ENCODE assay signal across 7 cellular contexts in genomic region chr7:23680417-23681405, GRCh38. TPM values are rescaled to one million over a fixed set of nuclear protein-coding genes. Genes with fewer than 3 reads are reported as not detected.
DNase-seq lines count a peak whose midpoint lies in the region; ATAC-seq and TF ChIP-seq lines count a peak whose summit lies in the region.

No MANE protein-coding gene starts in this region.

- ATAC-seq in GM18511 (IDR thresholded peaks at IDR 0.05; ENCODE audit: unreplicated experiment) (peak; percentile 54), HG02973 (IDR thresholded peaks at IDR 0.05; ENCODE audit: unreplicated experiment) (peak; percentile 34)

- peaks cover 6% of the 10 kb centered on the region for H3K4me1 Mint-ChIP-seq in activated T-helper 2 cell treated with anti-CD3 and anti-CD28 coated beads, Interferon-gamma antibody, Interleukin-2, Interleukin-4, amounts not matched to agents 10 μg/mL and 5 μg/mL and 100 μg/mL, durations not matched to agents 14 hours and 24 hours and 36 hours (ENCODE audit: low read depth)
- H3K4me1 Mint-ChIP-seq in nephron: no peaks in the 10 kb centered on the region

- TF ChIP-seq CTCF in foreskin fibroblast (IDR thresholded peaks at IDR 0.05; ENCODE audit: low read depth, low read length) (no peak), nephron (IDR thresholded peaks at IDR 0.05; ENCODE audit: unreplicated experiment in 3 of 3) (no peak)

- peak; percentile 89 for DNase-seq in NCI-H510A (lab: John Stamatoyannopoulos, UW)
- DNase-seq in activated T-helper 2 cell treated with anti-CD3 and anti-CD28 coated beads, Interferon-gamma antibody, Interleukin-2, Interleukin-4, amounts not matched to agents 10 μg/mL and 5 μg/mL and 100 μg/mL, durations not matched to agents 14 hours and 24 hours and 36 hours (ENCODE audit: low spot score): peak; percentile 13
- DNase-seq in foreskin fibroblast: peak; percentile 38 to 70
- peak; percentile 75 for DNase-seq in superior temporal gyrus (ENCODE audit: extremely low spot score)

- peaks cover 14% of the 10 kb centered on the region for H3K27me3 Mint-ChIP-seq in activated T-helper 2 cell treated with anti-CD3 and anti-CD28 coated beads, Interferon-gamma antibody, Interleukin-2, Interleukin-4, amounts not matched to agents 10 μg/mL and 5 μg/mL and 100 μg/mL, durations not matched to agents 14 hours and 24 hours and 36 hours (ENCODE audit: low read depth)
- peaks cover 5% of the 10 kb centered on the region for H3K27me3 Mint-ChIP-seq in nephron (ENCODE audit: low read depth)

- no peaks in the 10 kb centered on the region for H3K36me3 Mint-ChIP-seq in activated T-helper 2 cell treated with anti-CD3 and anti-CD28 coated beads, Interferon-gamma antibody, Interleukin-2, Interleukin-4, amounts not matched to agents 10 μg/mL and 5 μg/mL and 100 μg/mL, durations not matched to agents 14 hours and 24 hours and 36 hours (ENCODE audit: low read depth)
- H3K36me3 Mint-ChIP-seq in nephron (ENCODE audit: low read depth): no peaks in the 10 kb centered on the region

- H3K4me3 Mint-ChIP-seq in activated T-helper 2 cell treated with anti-CD3 and anti-CD28 coated beads, Interferon-gamma antibody, Interleukin-2, Interleukin-4, amounts not matched to agents 10 μg/mL and 5 μg/mL and 100 μg/mL, durations not matched to agents 14 hours and 24 hours and 36 hours (ENCODE audit: low read depth): peak overlapping the region; percentile 85
- peak overlapping the region; percentile 91 to 93 (median 92) for H3K4me3 Mint-ChIP-seq in nephron

- peaks cover 6% of the 10 kb centered on the region for H3K9me3 Mint-ChIP-seq in activated T-helper 2 cell treated with anti-CD3 and anti-CD28 coated beads, Interferon-gamma antibody, Interleukin-2, Interleukin-4, amounts not matched to agents 10 μg/mL and 5 μg/mL and 100 μg/mL, durations not matched to agents 14 hours and 24 hours and 36 hours
- no peaks in the 10 kb centered on the region for H3K9me3 Mint-ChIP-seq in nephron

- intact Hi-C loops in activated T-helper 2 cell treated with anti-CD3 and anti-CD28 coated beads, Interferon-gamma antibody, Interleukin-2, Interleukin-4, amounts not matched to agents 10 μg/mL and 5 μg/mL and 100 μg/mL, durations not matched to agents 14 hours and 24 hours and 36 hours (cut with micrococcal nuclease): loop anchor here (1.0 kb wide), 1 partner anchor 85 kb away; no protein-coding TSS in a partner anchor

- H3K4me3 ChIP-seq in foreskin fibroblast (ENCODE audit: low read depth in 1 of 2, low read length in 2 of 2): peak overlapping the region; percentile 54 to 56

- H3K27ac Mint-ChIP-seq in activated T-helper 2 cell treated with anti-CD3 and anti-CD28 coated beads, Interferon-gamma antibody, Interleukin-2, Interleukin-4, amounts not matched to agents 10 μg/mL and 5 μg/mL and 100 μg/mL, durations not matched to agents 14 hours and 24 hours and 36 hours: no peak overlapping the region
- peak overlapping the region; percentile 70 to 90 (median 78) for H3K27ac Mint-ChIP-seq in nephron

RNA-seq across cellular contexts. Expression of gene FAM221A, which starts 0.7 kb away (rescaled TPM):
- 6.2 and 6.7 TPM in 2 replicates for total RNA-seq in activated T-helper 2 cell treated with anti-CD3 and anti-CD28 coated beads, Interferon-gamma antibody, Interleukin-2, Interleukin-4, amounts not matched to agents 10 μg/mL and 5 μg/mL and 100 μg/mL, durations not matched to agents 14 hours and 24 hours and 36 hours

RNA-seq across cellular contexts. Expression of gene STK31, which starts 29.3 kb away (rescaled TPM):
- 0.16 TPM in 1 of 2 replicates, not detected in the other for total RNA-seq in activated T-helper 2 cell treated with anti-CD3 and anti-CD28 coated beads, Interferon-gamma antibody, Interleukin-2, Interleukin-4, amounts not matched to agents 10 μg/mL and 5 μg/mL and 100 μg/mL, durations not matched to agents 14 hours and 24 hours and 36 hours

Comparison
In these comparisons a context has a peak if more than half of its experiments do, and no peak if none do; other contexts are left out.
1. Peak in every context shown above with its lines: DNase-seq, ATAC-seq and H3K4me3 ChIP-seq.
2. DNase-seq: peak in every context shown above with its lines; median percentile 89 in NCI-H510A; 75 in superior temporal gyrus; 54 in foreskin fibroblast; 13 in activated T-helper 2 cell treated with anti-CD3 and anti-CD28 coated beads, Interferon-gamma antibody, Interleukin-2, Interleukin-4, amounts not matched to agents 10 μg/mL and 5 μg/mL and 100 μg/mL, durations not matched to agents 14 hours and 24 hours and 36 hours.